In genomic region chr6:65189344-65189743, GRCh38 we compare ENCODE assay signal across 2 cellular contexts.
TF ChIP-seq lines count a peak whose summit lies in the region.

No MANE protein-coding gene starts in this region.

TF ChIP-seq in IMR-90, 13 proteins besides CTCF, POLR2A, EP300 and RAD21 (continued from another document):
- TF ChIP-seq MAFK (IDR thresholded peaks at IDR 0.05; ENCODE audit: low read depth, low read length) = 0 out of 2 replicates have a peak, but pooled peaks have one; percentile 8

TF ChIP-seq in K562, 482 proteins besides CTCF, POLR2A, EP300 and RAD21:
- TF ChIP-seq ZNF316 (IDR thresholded peaks at IDR 0.05) (peak; percentile 19; the same call in 1 of the 2 replicates), SP2 (IDR thresholded peaks at IDR 0.05; ENCODE audit: extremely low read depth, low read depth, low read length, poor library complexity, severe bottlenecking) (no peak), POLR2H (tag; IDR thresholded peaks at IDR 0.05; ENCODE audit: low read depth) (no peak)
